ENCODE assay signal across 9 cellular contexts in genomic region chrX:72088761-72089160, GRCh38. TPM values are rescaled to one million over a fixed set of nuclear protein-coding genes. Genes with fewer than 3 reads are reported as not detected.
"Had no signal": no experiment of that assay in that cellular context is flagged by ENCODE, and none has a peak within 500 bp of the region (broad histone marks: within the 10 kb centered on the region; RNA-seq: fewer than 3 reads in every experiment).

No MANE protein-coding gene starts in this region.

- H2AFZ ChIP-seq: GM23338 had no signal

- H3K4me2 ChIP-seq: GM23338 had no signal

- H3K4me3 Mint-ChIP-seq: GM23338, HFFc6 had no signal

- H3K9me3 ChIP-seq: HAP-1 had no signal

- H3K4me3 ChIP-seq: GM23338, HAP-1, K562 had no signal

- H3K36me3 ChIP-seq: HAP-1 had no signal

- H3K27ac Mint-ChIP-seq: GM23338, HFFc6 had no signal

- DNase-seq: H7, HFFc6, IMR-90 had no signal

- FAIRE-seq: HTR-8/SVneo, K562 had no signal

- ATAC-seq: GM23338, HCT116, K562 had no signal

- H3K9me3 Mint-ChIP-seq: GM23338, HFFc6 had no signal

RNA-seq across cellular contexts. Expression of gene RTL5, which starts 43.0 kb away (rescaled TPM):
- total RNA-seq: HT-29, K562 had no signal
